Comparison of ENCODE assay signal across 8 cellular contexts in genomic region chr11:63837719-63838118, GRCh38. TPM values are rescaled to one million over a fixed set of nuclear protein-coding genes. Genes with fewer than 3 reads are reported as not detected.
A peak's percentile ranks its signal among the peaks of the same experiment; 100 is the strongest.
DNase-seq lines count a peak whose midpoint lies in the region; ATAC-seq and TF ChIP-seq lines count a peak whose summit lies in the region.

No MANE protein-coding gene starts in this region.

- no peaks in the 10 kb centered on the region for H3K9me3 Mint-ChIP-seq in IgD-negative memory B cell

- POLR2A ChIA-PET in A673 (lab: Charles Lee; ENCODE audit: low non-redundant PET) = no interaction called here

- no peaks in the 10 kb centered on the region for H3K9me3 ChIP-seq in A673 (ENCODE audit: low read depth, low read length, poor library complexity, severe bottlenecking)
- no peaks in the 10 kb centered on the region for H3K9me3 ChIP-seq in mucosa of stomach (ENCODE audit: control insufficient read depth, low read length)
- H3K9me3 ChIP-seq in SJCRH30 (replicated peaks) = no peaks in the 10 kb centered on the region

- no peak for TF ChIP-seq CTCF in A673 (conservative IDR thresholded peaks at IDR 0.05; ENCODE audit: low read depth, low read length)

- no TSS peak for BruUV-seq in A673 (replicated peaks; lab: Mats Ljungman, UMichigan)

- peaks cover 22 to 39% (median 38%) of the 10 kb centered on the region in 3 donors for H3K4me1 Mint-ChIP-seq in IgD-negative memory B cell

- intact Hi-C loops in A673 (cut with micrococcal nuclease; ENCODE audit: unreplicated experiment) = loop anchor here (1.0 to 10.0 kb wide), 4 partner anchors 69 to 311 kb away; partner anchors contain the start of gene COX8A

- peaks cover 5% of the 10 kb centered on the region for H3K36me3 ChIP-seq in A673 (ENCODE audit: insufficient read depth, low read length, poor library complexity, severe bottlenecking)
- no peaks in the 10 kb centered on the region for H3K36me3 ChIP-seq in mucosa of stomach (ENCODE audit: control insufficient read depth, insufficient read depth, low read length)
- no peaks in the 10 kb centered on the region for H3K36me3 ChIP-seq in SJCRH30

- no peak for ATAC-seq in GM18519 (IDR thresholded peaks at IDR 0.05; ENCODE audit: low FRiP score, unreplicated experiment)
- no peak for ATAC-seq in HG03565 (IDR thresholded peaks at IDR 0.05; ENCODE audit: unreplicated experiment)

- no peak for DNase-seq in A673 (ENCODE audit: low spot score)
- DNase-seq in SJCRH30 = no peak
- DNase-seq in NCI-H524 (lab: John Stamatoyannopoulos, UW) = no peak

- H3K4me1 ChIP-seq in A673 (ENCODE audit: insufficient read depth, low read length, poor library complexity, severe bottlenecking) (peaks cover 26% of the 10 kb centered on the region), mucosa of stomach (ENCODE audit: control insufficient read depth, insufficient read depth, low read length) (peaks cover 40% of the 10 kb centered on the region), SJCRH30 (peaks cover 10% of the 10 kb centered on the region)

- H3K27me3 Mint-ChIP-seq in IgD-negative memory B cell = no peaks in the 10 kb centered on the region

- peak overlapping the region; percentile 71 for H3K9ac ChIP-seq in mucosa of stomach (ENCODE audit: low read length)

- peak overlapping the region; percentile 90 to 95 (median 92) for H3K4me3 Mint-ChIP-seq in IgD-negative memory B cell

- peak overlapping the region; percentile 74 to 96 (median 94) for H3K27ac Mint-ChIP-seq in IgD-negative memory B cell

- H3K27ac ChIP-seq in A673 (ENCODE audit: low read depth, low read length, poor library complexity, severe bottlenecking) = peak overlapping the region; percentile 3
- peak overlapping the region; percentile 64 for H3K27ac ChIP-seq in angular gyrus (ENCODE audit: low read depth, low read length)
- no peak overlapping the region for H3K27ac ChIP-seq in SJCRH30

- no peaks in the 10 kb centered on the region for H3K36me3 Mint-ChIP-seq in IgD-negative memory B cell

- CTCF ChIA-PET in A673 (lab: Charles Lee) = interaction anchor here (1.2 to 4.5 kb wide), 3 partner anchors 33 to 107 kb away, joined by 4 to 44 read pairs (median 4); no protein-coding TSS in a partner anchor

- H3K27me3 ChIP-seq in A673 (replicated peaks; ENCODE audit: insufficient read depth, low read depth, low read length, poor library complexity) (no peaks in the 10 kb centered on the region), mucosa of stomach (ENCODE audit: control insufficient read depth, insufficient read depth, low read length) (no peaks in the 10 kb centered on the region), SJCRH30 (no peaks in the 10 kb centered on the region)

- H3K4me3 ChIP-seq in A673 (ENCODE audit: low read depth, low read length, poor library complexity, severe bottlenecking) (no peak overlapping the region), mucosa of stomach (ENCODE audit: low read length) (no peak overlapping the region), SJCRH30 (no peak overlapping the region)

RNA-seq across cellular contexts. Expression of gene MARK2, which starts 1.2 kb away (rescaled TPM):
- 54.9 and 61.7 TPM in 2 replicates for total RNA-seq in A673 (2021)
- 50.8 TPM for polyA plus RNA-seq in IgD-negative memory B cell
- 20.7 and 23.4 TPM in 2 replicates for total RNA-seq in SJCRH30 (2014; rRNA removed; shearing (Covaris generic))

RNA-seq across cellular contexts. Expression of gene SPINDOC, which starts 24.5 kb away (rescaled TPM):
- 91.1 and 94.5 TPM in 2 replicates for total RNA-seq in A673 (2021)
- polyA plus RNA-seq in IgD-negative memory B cell = 0.94 TPM
- 61.6 and 63.7 TPM in 2 replicates for total RNA-seq in SJCRH30 (2014; rRNA removed; shearing (Covaris generic))
